In the genomic region with DNA sequence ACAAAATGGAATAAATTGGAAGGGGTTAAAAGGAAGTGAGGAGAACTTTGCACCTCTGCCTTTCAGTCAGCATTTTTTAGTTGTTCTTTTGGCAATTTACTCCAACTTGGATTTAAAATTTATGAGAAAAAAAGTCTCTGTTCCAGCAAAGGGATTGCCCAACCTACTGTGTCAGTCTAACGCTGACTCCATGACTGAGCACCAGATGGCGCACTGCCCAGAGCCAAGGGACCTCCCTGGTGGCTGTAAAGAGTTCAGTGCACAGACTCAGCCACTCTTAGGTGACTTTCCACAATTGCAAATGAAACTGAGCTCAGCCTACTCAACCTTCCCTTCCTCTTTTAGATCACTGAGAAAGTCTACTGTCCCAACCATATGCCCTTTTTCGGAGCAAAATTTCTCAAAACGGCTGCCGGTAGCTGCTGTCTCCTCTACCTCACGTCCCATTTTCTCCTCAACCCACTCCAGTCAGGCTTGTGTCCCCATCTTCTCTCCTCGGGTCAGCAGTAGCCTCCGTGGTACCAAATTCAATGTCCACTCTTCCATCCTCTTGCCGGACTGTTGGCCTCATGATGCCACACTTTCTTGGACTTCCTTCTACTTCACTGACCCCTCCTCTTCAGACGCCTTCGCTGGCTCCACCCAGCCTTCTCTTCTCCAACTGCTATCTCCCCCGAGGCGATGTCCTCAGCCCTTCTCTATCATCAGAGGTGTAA, we compare ENCODE assay signal across 1 cellular context.
TF ChIP-seq lines count a peak whose summit lies in the region.

No MANE protein-coding gene starts in this region.

TF ChIP-seq in SK-N-SH treated with all-trans-retinoic acid at 6 μM for 48 hours, 23 proteins besides CTCF, POLR2A, EP300 and RAD21 (continued from another document):
- no peak for TF ChIP-seq PATZ1 (CRISPR knock-in tag; IDR thresholded peaks at IDR 0.05; ENCODE audit: borderline replicate concordance)
- TF ChIP-seq OSR1 (CRISPR knock-in tag; IDR thresholded peaks at IDR 0.05), result no peak
- no peak for TF ChIP-seq ESRRG (CRISPR knock-in tag; IDR thresholded peaks at IDR 0.05)
- TF ChIP-seq ZFP30 (CRISPR knock-in tag; IDR thresholded peaks at IDR 0.05), result no peak
- no peak for TF ChIP-seq GLIS3 (CRISPR knock-in tag; IDR thresholded peaks at IDR 0.05)
- no peak for TF ChIP-seq TOX (CRISPR knock-in tag; IDR thresholded peaks at IDR 0.05; ENCODE audit: borderline replicate concordance)
- TF ChIP-seq POU6F1 (CRISPR knock-in tag; IDR thresholded peaks at IDR 0.05; ENCODE audit: borderline replicate concordance, low read depth), result no peak
